Comparison of ENCODE assay signal across 23 cellular contexts in genomic region chr16:3829631-3830536, GRCh38. TPM values are rescaled to one million over a fixed set of nuclear protein-coding genes. Genes with fewer than 3 reads are reported as not detected.
DNase-seq lines count a peak whose midpoint lies in the region; ATAC-seq and TF ChIP-seq lines count a peak whose summit lies in the region.
"Had no signal": no experiment of that assay in that cellular context is flagged by ENCODE, and none has a peak within 500 bp of the region (broad histone marks: within the 10 kb centered on the region; RNA-seq: fewer than 3 reads in every experiment).

No MANE protein-coding gene starts in this region.

- POLR2A ChIA-PET in naive thymus-derived CD8-positive, alpha-beta T cell (lab: Charles Lee), result interaction anchor here (0.5 kb wide), 1 partner anchor 20 kb away, joined by 4 read pairs; no protein-coding TSS in a partner anchor

- peaks cover 30% of the 10 kb centered on the region for H3K4me1 Mint-ChIP-seq in activated T-cell treated with anti-CD3 and anti-CD28 coated beads, Interleukin-2, amount 50 U/mL, for 72 hours (ENCODE audit: low read depth)
- peaks cover 25% of the 10 kb centered on the region for H3K4me1 Mint-ChIP-seq in memory B cell
- peaks cover 59% of the 10 kb centered on the region for H3K4me1 Mint-ChIP-seq in stimulated activated effector memory CD8-positive, alpha-beta T cell treated with anti-CD3 and anti-CD28 coated beads, Interleukin-12 subunit alpha, Interleukin-12 subunit beta, amount 100 ng/mL, for 72 hours
- peaks cover 29 to 79% (median 65%) of the 10 kb centered on the region in 4 donors for H3K4me1 Mint-ChIP-seq in naive thymus-derived CD8-positive, alpha-beta T cell
- H3K4me1 Mint-ChIP-seq in activated T-helper 17 cell treated with anti-CD3 and anti-CD28 coated beads, Interleukin-2, amount 50 U/mL, for 72 hours, result peaks cover 34% of the 10 kb centered on the region

- peaks cover 3 to 5% of the 10 kb centered on the region in 2 donors for H3K9me3 Mint-ChIP-seq in activated T-cell treated with anti-CD3 and anti-CD28 coated beads, Interleukin-2, amount 50 U/mL, for 72 hours
- H3K9me3 Mint-ChIP-seq in memory B cell, result peaks cover 6% of the 10 kb centered on the region
- H3K9me3 Mint-ChIP-seq in stimulated activated effector memory CD8-positive, alpha-beta T cell treated with anti-CD3 and anti-CD28 coated beads, Interleukin-12 subunit alpha, Interleukin-12 subunit beta, amount 100 ng/mL, for 72 hours, result peaks cover 4% of the 10 kb centered on the region
- H3K9me3 Mint-ChIP-seq in naive thymus-derived CD8-positive, alpha-beta T cell, result peaks cover 0 to 17% (median 13%) of the 10 kb centered on the region in 9 donors
- peaks cover 3% of the 10 kb centered on the region for H3K9me3 Mint-ChIP-seq in activated T-helper 17 cell treated with anti-CD3 and anti-CD28 coated beads, Interleukin-2, amount 50 U/mL, for 72 hours

- H3K27me3 ChIP-seq in adipocyte (replicated peaks; ENCODE audit: control insufficient read depth, insufficient read depth, low read length), result no peaks in the 10 kb centered on the region
- H3K27me3 ChIP-seq: brain microvascular endothelial cell, Peyer's patch, stomach, tibial nerve had no signal

- no peak overlapping the region for H3K4me3 ChIP-seq in adipocyte (ENCODE audit: low read length)
- H3K4me3 ChIP-seq: coronary artery, Peyer's patch, stomach, tibial nerve had no signal

- H3K9me3 ChIP-seq in adipocyte (ENCODE audit: control insufficient read depth, low read length), result peaks cover 12% of the 10 kb centered on the region
- H3K9me3 ChIP-seq: Peyer's patch had no signal

- peak overlapping the region; percentile 9 for H3K27ac Mint-ChIP-seq in activated T-cell treated with anti-CD3 and anti-CD28 coated beads, Interleukin-2, amount 50 U/mL, for 72 hours
- H3K27ac Mint-ChIP-seq in memory B cell, result peak overlapping the region; percentile 5
- peak overlapping the region; percentile 22 for H3K27ac Mint-ChIP-seq in stimulated activated effector memory CD8-positive, alpha-beta T cell treated with anti-CD3 and anti-CD28 coated beads, Interleukin-12 subunit alpha, Interleukin-12 subunit beta, amount 100 ng/mL, for 72 hours
- peak overlapping the region in 4 of 10 donors; percentile 0 to 92 (median 34) for H3K27ac Mint-ChIP-seq in naive thymus-derived CD8-positive, alpha-beta T cell
- no peak overlapping the region for H3K27ac Mint-ChIP-seq in activated T-helper 17 cell treated with anti-CD3 and anti-CD28 coated beads, Interleukin-2, amount 50 U/mL, for 72 hours
- H3K27ac Mint-ChIP-seq: activated CD4-positive, alpha-beta T cell treated with anti-CD3 and anti-CD28 coated beads, Interleukin-2, amount 10 ng/mL, durations not matched to agents 24 days and 14 days; activated CD8-positive, alpha-beta memory T cell treated with anti-CD3 and anti-CD28 coated beads, Interleukin-2, amount 10 ng/mL, durations not matched to agents 7 days and 5 days; activated naive CD8-positive, alpha-beta T cell treated with anti-CD3 and anti-CD28 coated beads, Interleukin-2, amount 50 U/mL, for 24 hours; T-helper 1 cell treated with Interleukin-12 subunit alpha and Interleukin-12 subunit beta and Interleukin-4 antibody, amounts not matched to agents 30 μg/mL and 1 μg/mL, for 36 hours had no signal

- H3K9ac ChIP-seq in adipocyte (ENCODE audit: low read length), result no peak overlapping the region

- in situ Hi-C loops in GM13976 (cut with MboI; ENCODE audit: low sequenced_read_pairs, unreplicated experiment), result no loop called here

- DNase-seq in activated T-cell treated with anti-CD3 and anti-CD28 coated beads, Interleukin-2, amount 50 U/mL, for 72 hours, result no peak
- DNase-seq in activated T-cell treated with anti-CD3 and anti-CD28 coated beads, Interleukin-2, amount 50 U/mL, for 1 hour, result no peak
- peak; percentile 44 for DNase-seq in adipocyte (ENCODE audit: low read depth)
- no peak for DNase-seq in memory B cell (ENCODE audit: low spot score in 2 of 2)
- no peak for DNase-seq in stimulated activated effector memory CD8-positive, alpha-beta T cell treated with anti-CD3 and anti-CD28 coated beads, Interleukin-12 subunit alpha, Interleukin-12 subunit beta, amount 100 ng/mL, for 72 hours (ENCODE audit: low spot score in 2 of 2)
- no peak for DNase-seq in naive thymus-derived CD8-positive, alpha-beta T cell
- DNase-seq in GM13976 (ENCODE audit: low spot score), result no peak
- DNase-seq: activated CD4-positive, alpha-beta T cell treated with anti-CD3 and anti-CD28 coated beads, Interleukin-2, amount 10 ng/mL, durations not matched to agents 24 days and 14 days; activated CD8-positive, alpha-beta memory T cell treated with anti-CD3 and anti-CD28 coated beads, Interleukin-2, amount 10 ng/mL, durations not matched to agents 7 days and 5 days; activated naive CD8-positive, alpha-beta T cell treated with anti-CD3 and anti-CD28 coated beads, Interleukin-2, amount 50 U/mL, for 24 hours; brain microvascular endothelial cell; COR-L47; left colon; midbrain; NCI-H2107; NCI-H510A; Peyer's patch; stimulated activated CD4-positive, alpha-beta T cell treated with anti-CD3 and anti-CD28 coated beads, Interleukin-4, amount 100 ng/mL, for 4 hours; stomach had no signal

- no peak for TF ChIP-seq CTCF in GM13976 (IDR thresholded peaks at IDR 0.05; ENCODE audit: borderline replicate concordance, control extremely low read depth, extremely low read depth, insufficient read depth, missing control alignments)

- no peak overlapping the region for H3K4me3 Mint-ChIP-seq in activated T-cell treated with anti-CD3 and anti-CD28 coated beads, Interleukin-2, amount 50 U/mL, for 72 hours
- H3K4me3 Mint-ChIP-seq in memory B cell, result no peak overlapping the region
- no peak overlapping the region for H3K4me3 Mint-ChIP-seq in stimulated activated effector memory CD8-positive, alpha-beta T cell treated with anti-CD3 and anti-CD28 coated beads, Interleukin-12 subunit alpha, Interleukin-12 subunit beta, amount 100 ng/mL, for 72 hours
- H3K4me3 Mint-ChIP-seq in naive thymus-derived CD8-positive, alpha-beta T cell, result peak overlapping the region in 2 of 10 donors; percentile 48 to 56
- no peak overlapping the region for H3K4me3 Mint-ChIP-seq in activated T-helper 17 cell treated with anti-CD3 and anti-CD28 coated beads, Interleukin-2, amount 50 U/mL, for 72 hours
- H3K4me3 Mint-ChIP-seq: activated CD4-positive, alpha-beta T cell treated with anti-CD3 and anti-CD28 coated beads, Interleukin-2, amount 10 ng/mL, durations not matched to agents 24 days and 14 days; activated CD8-positive, alpha-beta memory T cell treated with anti-CD3 and anti-CD28 coated beads, Interleukin-2, amount 10 ng/mL, durations not matched to agents 7 days and 5 days; activated naive CD8-positive, alpha-beta T cell treated with anti-CD3 and anti-CD28 coated beads, Interleukin-2, amount 50 U/mL, for 24 hours; T-helper 1 cell treated with Interleukin-12 subunit alpha and Interleukin-12 subunit beta and Interleukin-4 antibody, amounts not matched to agents 30 μg/mL and 1 μg/mL, for 36 hours had no signal

- ATAC-seq in activated T-cell treated with anti-CD3 and anti-CD28 coated beads, Interleukin-2, amount 50 U/mL, for 72 hours (replicated peaks in 1 of 2), result no peak
- no peak for ATAC-seq in memory B cell (ENCODE audit: low read depth)
- no peak for ATAC-seq in stimulated activated effector memory CD8-positive, alpha-beta T cell treated with anti-CD3 and anti-CD28 coated beads, Interleukin-12 subunit alpha, Interleukin-12 subunit beta, amount 100 ng/mL, for 72 hours
- no peak for ATAC-seq in naive thymus-derived CD8-positive, alpha-beta T cell
- ATAC-seq in activated T-helper 17 cell treated with anti-CD3 and anti-CD28 coated beads, Interleukin-2, amount 50 U/mL, for 72 hours (replicated peaks), result no peak
- ATAC-seq: activated CD8-positive, alpha-beta memory T cell treated with anti-CD3 and anti-CD28 coated beads, Interleukin-2, amount 10 ng/mL, durations not matched to agents 7 days and 5 days; activated naive CD8-positive, alpha-beta T cell treated with anti-CD3 and anti-CD28 coated beads, Interleukin-2, amount 50 U/mL, for 24 hours; left colon had no signal

- peaks cover 12 to 35% of the 10 kb centered on the region in 2 donors for H3K36me3 Mint-ChIP-seq in activated T-cell treated with anti-CD3 and anti-CD28 coated beads, Interleukin-2, amount 50 U/mL, for 72 hours (ENCODE audit: insufficient read depth in 2 of 2)
- H3K36me3 Mint-ChIP-seq in memory B cell, result peaks cover 29% of the 10 kb centered on the region
- H3K36me3 Mint-ChIP-seq in stimulated activated effector memory CD8-positive, alpha-beta T cell treated with anti-CD3 and anti-CD28 coated beads, Interleukin-12 subunit alpha, Interleukin-12 subunit beta, amount 100 ng/mL, for 72 hours, result peaks cover 6% of the 10 kb centered on the region
- H3K36me3 Mint-ChIP-seq in naive thymus-derived CD8-positive, alpha-beta T cell, result peaks cover 26 to 64% (median 37%) of the 10 kb centered on the region in 3 donors
- H3K36me3 Mint-ChIP-seq in activated T-helper 17 cell treated with anti-CD3 and anti-CD28 coated beads, Interleukin-2, amount 50 U/mL, for 72 hours (ENCODE audit: low read depth), result peaks cover 51% of the 10 kb centered on the region

- peaks cover 15% of the 10 kb centered on the region for H3K36me3 ChIP-seq in adipocyte (ENCODE audit: control insufficient read depth, insufficient read depth, low read length, severe bottlenecking)
- H3K36me3 ChIP-seq: brain microvascular endothelial cell had no signal

- H3K4me1 ChIP-seq in adipocyte (ENCODE audit: control insufficient read depth, insufficient read depth, low read length), result peaks cover 7% of the 10 kb centered on the region

- H3K27me3 Mint-ChIP-seq in activated T-cell treated with anti-CD3 and anti-CD28 coated beads, Interleukin-2, amount 50 U/mL, for 72 hours (ENCODE audit: low read depth), result no peaks in the 10 kb centered on the region
- no peaks in the 10 kb centered on the region for H3K27me3 Mint-ChIP-seq in memory B cell
- H3K27me3 Mint-ChIP-seq in naive thymus-derived CD8-positive, alpha-beta T cell, result no peaks in the 10 kb centered on the region
- no peaks in the 10 kb centered on the region for H3K27me3 Mint-ChIP-seq in activated T-helper 17 cell treated with anti-CD3 and anti-CD28 coated beads, Interleukin-2, amount 50 U/mL, for 72 hours
- H3K27me3 Mint-ChIP-seq: activated CD4-positive, alpha-beta T cell treated with anti-CD3 and anti-CD28 coated beads, Interleukin-2, amount 10 ng/mL, durations not matched to agents 24 days and 14 days; activated CD8-positive, alpha-beta memory T cell treated with anti-CD3 and anti-CD28 coated beads, Interleukin-2, amount 10 ng/mL, durations not matched to agents 7 days and 5 days; activated naive CD8-positive, alpha-beta T cell treated with anti-CD3 and anti-CD28 coated beads, Interleukin-2, amount 50 U/mL, for 24 hours had no signal

RNA-seq across cellular contexts. Expression of gene CREBBP, which starts 50.6 kb away (rescaled TPM):
- total RNA-seq in activated T-cell treated with anti-CD3 and anti-CD28 coated beads, Interleukin-2, amount 50 U/mL, for 72 hours, result 10 to 100 TPM; 57.1 to 63.1 TPM
- total RNA-seq in naive thymus-derived CD8-positive, alpha-beta T cell, result 100 to 1,000 TPM; 153 to 167 TPM
- 10 to 100 TPM in 1 of 3 donors, 1 to 10 TPM in 2; 2.9 to 12.0 (median 6.4) TPM for polyA plus RNA-seq in naive thymus-derived CD8-positive, alpha-beta T cell
- total RNA-seq in activated T-helper 17 cell treated with anti-CD3 and anti-CD28 coated beads, Interleukin-2, amount 50 U/mL, for 72 hours, result 10 to 100 TPM; 55.7 to 58.2 TPM
